ENCODE assay signal across 1 cellular context in genomic region chr22:30273196-30273595, GRCh38.
TF ChIP-seq lines count a peak whose summit lies in the region.

No MANE protein-coding gene starts in this region.

TF ChIP-seq in H1, 55 proteins besides CTCF, POLR2A, EP300 and RAD21:
- TF ChIP-seq MAFK (IDR thresholded peaks at IDR 0.05; ENCODE audit: low read depth, low read length) (no peak), KDM4A (IDR thresholded peaks at IDR 0.05; ENCODE audit: low read depth, low read length, severe bottlenecking) (no peak), TAF7 (optimal IDR thresholded peaks at IDR 0.05; ENCODE audit: borderline replicate concordance, low read depth, low read length) (no peak), SUZ12 (IDR thresholded peaks at IDR 0.05; ENCODE audit: low read length) (no peak), YY1 (IDR thresholded peaks at IDR 0.05; ENCODE audit: low read depth, low read length) (no peak), MAX (IDR thresholded peaks at IDR 0.05) (no peak), SP1 (IDR thresholded peaks at IDR 0.05; ENCODE audit: low read depth, low read length) (no peak), PHF8 (conservative IDR thresholded peaks at IDR 0.05; ENCODE audit: low read depth, low read length) (no peak), BCL11A (IDR thresholded peaks at IDR 0.05; ENCODE audit: low read depth in 2 of 2, low read length in 2 of 2) (no peak), NANOG (IDR thresholded peaks at IDR 0.05; ENCODE audit: insufficient read depth, low read depth, low read length, poor library complexity, severe bottlenecking) (no peak), CREB1 (IDR thresholded peaks at IDR 0.05) (no peak)
- TF ChIP-seq, protein P1, sequence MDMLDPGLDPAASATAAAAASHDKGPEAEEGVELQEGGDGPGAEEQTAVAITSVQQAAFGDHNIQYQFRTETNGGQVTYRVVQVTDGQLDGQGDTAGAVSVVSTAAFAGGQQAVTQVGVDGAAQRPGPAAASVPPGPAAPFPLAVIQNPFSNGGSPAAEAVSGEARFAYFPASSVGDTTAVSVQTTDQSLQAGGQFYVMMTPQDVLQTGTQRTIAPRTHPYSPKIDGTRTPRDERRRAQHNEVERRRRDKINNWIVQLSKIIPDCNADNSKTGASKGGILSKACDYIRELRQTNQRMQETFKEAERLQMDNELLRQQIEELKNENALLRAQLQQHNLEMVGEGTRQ (IDR thresholded peaks at IDR 0.05; ENCODE audit: low read length) = no peak
